In genomic region chr7:47202146-47202768, GRCh38 we compare ENCODE assay signal across 2 cellular contexts.
TF ChIP-seq lines count a peak whose summit lies in the region.

No MANE protein-coding gene starts in this region.

TF ChIP-seq in IMR-90, 13 proteins besides CTCF, POLR2A, EP300 and RAD21:
- TF ChIP-seq MAFK (IDR thresholded peaks at IDR 0.05; ENCODE audit: low read depth, low read length) (no peak), CHD1 (IDR thresholded peaks at IDR 0.05; ENCODE audit: low read depth, low read length) (no peak)

TF ChIP-seq in H1, 55 proteins besides CTCF, POLR2A, EP300 and RAD21:
- TF ChIP-seq USF2 (IDR thresholded peaks at IDR 0.05; ENCODE audit: low read length) (no peak), SIX5 (IDR thresholded peaks at IDR 0.05; ENCODE audit: low read depth, low read length) (no peak), RBBP5 (IDR thresholded peaks at IDR 0.05; ENCODE audit: borderline replicate concordance, low read depth, low read length) (no peak), SRF (IDR thresholded peaks at IDR 0.05; ENCODE audit: low read depth, low read length) (no peak)
